ENCODE assay signal across 9 cellular contexts in genomic region chr17:13002761-13003453, GRCh38. TPM values are rescaled to one million over a fixed set of nuclear protein-coding genes. Genes with fewer than 3 reads are reported as not detected.
DNase-seq lines count a peak whose midpoint lies in the region; ATAC-seq and TF ChIP-seq lines count a peak whose summit lies in the region.
"Had no signal": no experiment of that assay in that cellular context is flagged by ENCODE, and none has a peak within 500 bp of the region (broad histone marks: within the 10 kb centered on the region; RNA-seq: fewer than 3 reads in every experiment).

No MANE protein-coding gene starts in this region.

- ATAC-seq in gastroesophageal sphincter (peak; percentile 75), omental fat pad (ENCODE audit: low FRiP score) (peak; percentile 75)

- no peak overlapping the region for H3K27ac Mint-ChIP-seq in activated T-helper 2 cell treated with anti-CD3 and anti-CD28 coated beads, Interferon-gamma antibody, Interleukin-2, Interleukin-4, amounts not matched to agents 10 μg/mL and 5 μg/mL and 100 μg/mL, durations not matched to agents 14 hours and 24 hours and 36 hours
- H3K27ac Mint-ChIP-seq: T-helper 1 cell treated with Interleukin-12 subunit alpha and Interleukin-12 subunit beta and Interleukin-4 antibody, amounts not matched to agents 30 μg/mL and 1 μg/mL, for 36 hours had no signal

- in situ Hi-C loops in HAP-1 (cut with MboI; ENCODE audit: low sequenced_read_pairs) = loop anchor here (10.0 to 25.0 kb wide), 4 partner anchors 748 to 1059 kb away; partner anchors contain the start of genes COX10 and MAP2K4

- 33 to 44% methylated on average over 10 to 15 of the region's 15 CpGs for WGBS in gastroesophageal sphincter (ENCODE audit: low coverage in 1 of 2), 2 donors

- H3K4me3 Mint-ChIP-seq in activated T-helper 2 cell treated with anti-CD3 and anti-CD28 coated beads, Interferon-gamma antibody, Interleukin-2, Interleukin-4, amounts not matched to agents 10 μg/mL and 5 μg/mL and 100 μg/mL, durations not matched to agents 14 hours and 24 hours and 36 hours (ENCODE audit: low read depth) = no peak overlapping the region
- H3K4me3 Mint-ChIP-seq: T-helper 1 cell treated with Interleukin-12 subunit alpha and Interleukin-12 subunit beta and Interleukin-4 antibody, amounts not matched to agents 30 μg/mL and 1 μg/mL, for 36 hours had no signal

- TF ChIP-seq CTCF in gastroesophageal sphincter (IDR thresholded peaks at IDR 0.05) = peak in 3 of 4 experiments; percentile 83 to 84 (median 83)
- TF ChIP-seq CTCF in omental fat pad (IDR thresholded peaks at IDR 0.05) = peak in 1 of 3 donors; percentile 24

- H3K4me3 ChIP-seq in HAP-1 = no peak overlapping the region
- no peak overlapping the region for H3K4me3 ChIP-seq in NT2/D1 (ENCODE audit: insufficient read length, low read depth)
- H3K4me3 ChIP-seq in gastroesophageal sphincter = no peak overlapping the region

- no peaks in the 10 kb centered on the region for H3K9me3 Mint-ChIP-seq in activated T-helper 2 cell treated with anti-CD3 and anti-CD28 coated beads, Interferon-gamma antibody, Interleukin-2, Interleukin-4, amounts not matched to agents 10 μg/mL and 5 μg/mL and 100 μg/mL, durations not matched to agents 14 hours and 24 hours and 36 hours
- H3K9me3 Mint-ChIP-seq: T-helper 1 cell treated with Interleukin-12 subunit alpha and Interleukin-12 subunit beta and Interleukin-4 antibody, amounts not matched to agents 30 μg/mL and 1 μg/mL, for 36 hours had no signal

- H3K9me3 ChIP-seq in HAP-1 = no peaks in the 10 kb centered on the region
- no peaks in the 10 kb centered on the region for H3K9me3 ChIP-seq in NT2/D1 (ENCODE audit: insufficient read depth, low read length)
- H3K9me3 ChIP-seq in gastroesophageal sphincter = no peaks in the 10 kb centered on the region

- H3K27me3 ChIP-seq in HAP-1 (ENCODE audit: low read depth) = no peaks in the 10 kb centered on the region
- H3K27me3 ChIP-seq in NT2/D1 (ENCODE audit: insufficient read depth, insufficient read length) = no peaks in the 10 kb centered on the region
- no peaks in the 10 kb centered on the region for H3K27me3 ChIP-seq in gastroesophageal sphincter

- H3K4me1 ChIP-seq in HAP-1 = 0 out of 2 replicates have a peak, but pooled peaks cover 3% of the 10 kb centered on the region
- H3K4me1 ChIP-seq in NT2/D1 (ENCODE audit: insufficient read depth, insufficient read length) = peaks cover 3% of the 10 kb centered on the region
- H3K4me1 ChIP-seq in gastroesophageal sphincter = peaks cover 0 to 21% (median 5%) of the 10 kb centered on the region in 3 donors

- H3K4me1 Mint-ChIP-seq in activated T-helper 2 cell treated with anti-CD3 and anti-CD28 coated beads, Interferon-gamma antibody, Interleukin-2, Interleukin-4, amounts not matched to agents 10 μg/mL and 5 μg/mL and 100 μg/mL, durations not matched to agents 14 hours and 24 hours and 36 hours (ENCODE audit: low read depth) = no peaks in the 10 kb centered on the region

- H3K36me3 ChIP-seq in HAP-1 (replicated peaks) (peaks cover 72% of the 10 kb centered on the region), NT2/D1 (ENCODE audit: insufficient read depth, insufficient read length, low read length) (peaks cover 89% of the 10 kb centered on the region), gastroesophageal sphincter (peaks cover 0 to 100% of the 10 kb centered on the region in 2 donors)

- intact Hi-C loops in activated T-helper 2 cell treated with anti-CD3 and anti-CD28 coated beads, Interferon-gamma antibody, Interleukin-2, Interleukin-4, amounts not matched to agents 10 μg/mL and 5 μg/mL and 100 μg/mL, durations not matched to agents 14 hours and 24 hours and 36 hours (cut with micrococcal nuclease) = loop anchor here (2.0 to 10.0 kb wide), 2 partner anchors 16 to 748 kb away; partner anchors contain the start of gene ELAC2

- no peaks in the 10 kb centered on the region for H3K27me3 Mint-ChIP-seq in activated T-helper 2 cell treated with anti-CD3 and anti-CD28 coated beads, Interferon-gamma antibody, Interleukin-2, Interleukin-4, amounts not matched to agents 10 μg/mL and 5 μg/mL and 100 μg/mL, durations not matched to agents 14 hours and 24 hours and 36 hours (ENCODE audit: low read depth)

- DNase-seq in CMK (ENCODE audit: low read depth) = peak; percentile 27
- DNase-seq in HAP-1 (ENCODE audit: low spot score in 2 of 2) = peak; percentile 63 to 86
- DNase-seq in NT2/D1 (ENCODE audit: low read depth, low spot score) = peak; percentile 35
- peak; percentile 31 for DNase-seq in activated gamma-delta T cell treated with anti-CD3 and anti-CD28 coated beads, Interleukin-2, amount 50 U/mL, for 16 hours (ENCODE audit: low read depth)
- peak; percentile 100 for DNase-seq in omental fat pad (ENCODE audit: low spot score)
- no peak for DNase-seq in activated T-helper 2 cell treated with anti-CD3 and anti-CD28 coated beads, Interferon-gamma antibody, Interleukin-2, Interleukin-4, amounts not matched to agents 10 μg/mL and 5 μg/mL and 100 μg/mL, durations not matched to agents 14 hours and 24 hours and 36 hours (ENCODE audit: low spot score)
- no peak for DNase-seq in NK-92 treated with Interleukin-12 subunit alpha and Interleukin-12 subunit beta, amount 100 ng/mL, for 24 hours (lab: John Stamatoyannopoulos, UW)

- no peak for TF ChIP-seq EP300 in gastroesophageal sphincter (IDR thresholded peaks at IDR 0.05)

- peaks cover 36% of the 10 kb centered on the region for H3K36me3 Mint-ChIP-seq in activated T-helper 2 cell treated with anti-CD3 and anti-CD28 coated beads, Interferon-gamma antibody, Interleukin-2, Interleukin-4, amounts not matched to agents 10 μg/mL and 5 μg/mL and 100 μg/mL, durations not matched to agents 14 hours and 24 hours and 36 hours (ENCODE audit: low read depth)

- no peak for TF ChIP-seq POLR2A in gastroesophageal sphincter (IDR thresholded peaks at IDR 0.05)

- H3K9ac ChIP-seq in NT2/D1 (ENCODE audit: insufficient read length, low read depth) = no peak overlapping the region

- peak overlapping the region in 1 of 4 donors; percentile 10 for H3K27ac ChIP-seq in gastroesophageal sphincter

RNA-seq across cellular contexts. Expression of gene ELAC2, which starts 14.9 kb away (rescaled TPM):
- total RNA-seq in gastroesophageal sphincter (10 to 100 TPM; 54.9 to 97.1 (median 72.2) TPM), omental fat pad (10 to 100 TPM; 60.8 to 89.5 (median 77.9) TPM)
- total RNA-seq in activated T-helper 2 cell treated with anti-CD3 and anti-CD28 coated beads, Interferon-gamma antibody, Interleukin-2, Interleukin-4, amounts not matched to agents 10 μg/mL and 5 μg/mL and 100 μg/mL, durations not matched to agents 14 hours and 24 hours and 36 hours = 80.7 and 91.2 TPM in 2 replicates

Comparison
In these comparisons a context has a peak if more than half of its experiments do, and no peak if none do; other contexts are left out.
1. DNase-seq: peak in CMK (single experiment), HAP-1 (2 of 2), NT2/D1 (single experiment), activated gamma-delta T cell treated with anti-CD3 and anti-CD28 coated beads, Interleukin-2, amount 50 U/mL, for 16 hours (single experiment) and omental fat pad (single experiment); none in activated T-helper 2 cell treated with anti-CD3 and anti-CD28 coated beads, Interferon-gamma antibody, Interleukin-2, Interleukin-4, amounts not matched to agents 10 μg/mL and 5 μg/mL and 100 μg/mL, durations not matched to agents 14 hours and 24 hours and 36 hours (single experiment) and NK-92 treated with Interleukin-12 subunit alpha and Interleukin-12 subunit beta, amount 100 ng/mL, for 24 hours (single experiment).